Comparison of ENCODE assay signal across 10 cellular contexts in genomic region chr19:49436381-49437017, GRCh38. TPM values are rescaled to one million over a fixed set of nuclear protein-coding genes. Genes with fewer than 3 reads are reported as not detected.
DNase-seq lines count a peak whose midpoint lies in the region; ATAC-seq and TF ChIP-seq lines count a peak whose summit lies in the region.
"Had no signal": no experiment of that assay in that cellular context is flagged by ENCODE, and none has a peak within 500 bp of the region (broad histone marks: within the 10 kb centered on the region; RNA-seq: fewer than 3 reads in every experiment).

No MANE protein-coding gene starts in this region.

- H3K4me3 ChIP-seq in GM12865 (ENCODE audit: low read depth, low read length), result no peak overlapping the region
- H3K4me3 ChIP-seq: pancreas, suprapubic skin had no signal

- peak overlapping the region; percentile 2 for H3K27ac Mint-ChIP-seq in T-helper 17 cell

- no peak for TF ChIP-seq CTCF in GM12865 (IDR thresholded peaks at IDR 0.05; ENCODE audit: insufficient read depth, low read depth, low read length, missing control alignments)

- peak overlapping the region; percentile 44 for H3K4me3 Mint-ChIP-seq in T-helper 17 cell

- DNase-seq in GM12865 (ENCODE audit: low read depth) (peak; percentile 79), T-helper 17 cell (peak; percentile 31 to 48 (median 39)), cerebellar cortex (ENCODE audit: low spot score) (peak; percentile 62), pons (ENCODE audit: low spot score) (no peak), SHP77 (lab: John Stamatoyannopoulos, UW) (no peak), NCI-H2196 (lab: John Stamatoyannopoulos, UW; ENCODE audit: unreplicated experiment) (no peak)
- DNase-seq in stimulated activated CD4-positive, alpha-beta T cell treated with anti-CD3 and anti-CD28 coated beads, Interleukin-12 subunit alpha, Interleukin-12 subunit beta, amount 100 ng/mL, for 48 hours (ENCODE audit: low read depth in 2 of 3, low spot score in 1 of 3), result peak; percentile 57 to 61 (median 60)

- H3K36me3 Mint-ChIP-seq in T-helper 17 cell (ENCODE audit: low read depth), result peaks cover 16% of the 10 kb centered on the region

- peaks cover 39% of the 10 kb centered on the region for H3K4me1 Mint-ChIP-seq in T-helper 17 cell

- peaks cover 84% of the 10 kb centered on the region for H3K27me3 Mint-ChIP-seq in T-helper 17 cell

- ATAC-seq in T-helper 17 cell (peak; percentile 51), HG03469 (IDR thresholded peaks at IDR 0.05; ENCODE audit: unreplicated experiment) (no peak)

- H3K9me3 ChIP-seq in T-helper 17 cell (ENCODE audit: control insufficient read depth, low read length, poor library complexity, severe bottlenecking), result no peaks in the 10 kb centered on the region
- H3K9me3 ChIP-seq: pancreas, suprapubic skin had no signal

RNA-seq across cellular contexts. Expression of gene SLC17A7, which starts 4.8 kb away (rescaled TPM):
- total RNA-seq in T-helper 17 cell, result not detected

RNA-seq across cellular contexts. Expression of gene GFY, which starts 11.3 kb away (rescaled TPM):
- total RNA-seq in T-helper 17 cell, result not detected
- total RNA-seq: pancreas, suprapubic skin had no signal

RNA-seq across cellular contexts. Expression of gene PTH2, which starts 13.3 kb away (rescaled TPM):
- not detected for total RNA-seq in T-helper 17 cell
- total RNA-seq: pancreas, suprapubic skin had no signal

RNA-seq across cellular contexts. Expression of gene PIH1D1, which starts 15.1 kb away (rescaled TPM):
- total RNA-seq in T-helper 17 cell, result 100 to 1,000 TPM; 147 to 150 TPM

RNA-seq across cellular contexts. Expression of gene ALDH16A1, which starts 16.5 kb away (rescaled TPM):
- total RNA-seq in T-helper 17 cell, result 10 to 100 TPM; 34.8 to 38.0 TPM

Comparison
In these comparisons a context has a peak if more than half of its experiments do, and no peak if none do; other contexts are left out.
1. DNase-seq: peak in GM12865 (single experiment), T-helper 17 cell (3 of 3), cerebellar cortex (single experiment) and stimulated activated CD4-positive, alpha-beta T cell treated with anti-CD3 and anti-CD28 coated beads, Interleukin-12 subunit alpha, Interleukin-12 subunit beta, amount 100 ng/mL, for 48 hours (3 of 3); none in pons (single experiment), SHP77 (0 of 2) and NCI-H2196 (single experiment).